ENCODE assay signal across 1 cellular context in the genomic region with DNA sequence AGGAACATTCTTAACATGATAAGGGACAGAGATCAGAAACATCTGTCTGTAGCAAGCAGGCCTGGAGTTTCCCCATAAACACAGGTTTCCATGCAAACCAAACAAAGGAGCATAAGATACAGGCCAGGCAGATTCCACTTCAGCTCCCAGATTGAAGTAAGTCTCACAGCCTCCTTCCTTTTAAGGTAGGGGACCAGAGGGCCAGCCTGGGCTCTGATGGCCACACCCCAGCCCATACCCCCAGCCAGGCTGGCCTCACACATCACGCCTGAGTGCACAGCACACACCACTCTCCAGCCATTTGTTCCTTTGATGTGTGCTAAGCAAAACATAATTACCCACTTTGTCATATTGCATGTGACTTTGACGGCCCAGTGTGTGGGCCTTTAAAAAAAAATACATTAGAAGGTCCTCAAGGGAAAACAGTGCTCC.
TF ChIP-seq lines count a peak whose summit lies in the region.

No MANE protein-coding gene starts in this region.

TF ChIP-seq in GM23338, 12 proteins besides CTCF, POLR2A, EP300 and RAD21 (continued from another document):
- TF ChIP-seq EZH2 (IDR thresholded peaks at IDR 0.05; ENCODE audit: low read depth, unreplicated experiment) (no peak), CREB1 (CRISPR knock-in tag; IDR thresholded peaks at IDR 0.05; ENCODE audit: low read depth) (no peak), STAT1 (IDR thresholded peaks at IDR 0.05; ENCODE audit: unreplicated experiment) (no peak), NANOG (IDR thresholded peaks at IDR 0.05; ENCODE audit: borderline replicate concordance) (no peak), ZNF331 (CRISPR knock-in tag; IDR thresholded peaks at IDR 0.05; ENCODE audit: low read depth) (no peak), EZH2phosphoT487 (IDR thresholded peaks at IDR 0.05; ENCODE audit: unreplicated experiment) (no peak), ZNF114 (CRISPR knock-in tag; IDR thresholded peaks at IDR 0.05) (no peak)
- TF ChIP-seq, protein P1, sequence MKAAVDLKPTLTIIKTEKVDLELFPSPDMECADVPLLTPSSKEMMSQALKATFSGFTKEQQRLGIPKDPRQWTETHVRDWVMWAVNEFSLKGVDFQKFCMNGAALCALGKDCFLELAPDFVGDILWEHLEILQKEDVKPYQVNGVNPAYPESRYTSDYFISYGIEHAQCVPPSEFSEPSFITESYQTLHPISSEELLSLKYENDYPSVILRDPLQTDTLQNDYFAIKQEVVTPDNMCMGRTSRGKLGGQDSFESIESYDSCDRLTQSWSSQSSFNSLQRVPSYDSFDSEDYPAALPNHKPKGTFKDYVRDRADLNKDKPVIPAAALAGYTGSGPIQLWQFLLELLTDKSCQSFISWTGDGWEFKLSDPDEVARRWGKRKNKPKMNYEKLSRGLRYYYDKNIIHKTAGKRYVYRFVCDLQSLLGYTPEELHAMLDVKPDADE (IDR thresholded peaks at IDR 0.05) = no peak
- TF ChIP-seq, protein P2, sequence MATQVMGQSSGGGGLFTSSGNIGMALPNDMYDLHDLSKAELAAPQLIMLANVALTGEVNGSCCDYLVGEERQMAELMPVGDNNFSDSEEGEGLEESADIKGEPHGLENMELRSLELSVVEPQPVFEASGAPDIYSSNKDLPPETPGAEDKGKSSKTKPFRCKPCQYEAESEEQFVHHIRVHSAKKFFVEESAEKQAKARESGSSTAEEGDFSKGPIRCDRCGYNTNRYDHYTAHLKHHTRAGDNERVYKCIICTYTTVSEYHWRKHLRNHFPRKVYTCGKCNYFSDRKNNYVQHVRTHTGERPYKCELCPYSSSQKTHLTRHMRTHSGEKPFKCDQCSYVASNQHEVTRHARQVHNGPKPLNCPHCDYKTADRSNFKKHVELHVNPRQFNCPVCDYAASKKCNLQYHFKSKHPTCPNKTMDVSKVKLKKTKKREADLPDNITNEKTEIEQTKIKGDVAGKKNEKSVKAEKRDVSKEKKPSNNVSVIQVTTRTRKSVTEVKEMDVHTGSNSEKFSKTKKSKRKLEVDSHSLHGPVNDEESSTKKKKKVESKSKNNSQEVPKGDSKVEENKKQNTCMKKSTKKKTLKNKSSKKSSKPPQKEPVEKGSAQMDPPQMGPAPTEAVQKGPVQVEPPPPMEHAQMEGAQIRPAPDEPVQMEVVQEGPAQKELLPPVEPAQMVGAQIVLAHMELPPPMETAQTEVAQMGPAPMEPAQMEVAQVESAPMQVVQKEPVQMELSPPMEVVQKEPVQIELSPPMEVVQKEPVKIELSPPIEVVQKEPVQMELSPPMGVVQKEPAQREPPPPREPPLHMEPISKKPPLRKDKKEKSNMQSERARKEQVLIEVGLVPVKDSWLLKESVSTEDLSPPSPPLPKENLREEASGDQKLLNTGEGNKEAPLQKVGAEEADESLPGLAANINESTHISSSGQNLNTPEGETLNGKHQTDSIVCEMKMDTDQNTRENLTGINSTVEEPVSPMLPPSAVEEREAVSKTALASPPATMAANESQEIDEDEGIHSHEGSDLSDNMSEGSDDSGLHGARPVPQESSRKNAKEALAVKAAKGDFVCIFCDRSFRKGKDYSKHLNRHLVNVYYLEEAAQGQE (IDR thresholded peaks at IDR 0.05; ENCODE audit: unreplicated experiment) = no peak
